ENCODE assay signal across 8 cellular contexts in the genomic region with DNA sequence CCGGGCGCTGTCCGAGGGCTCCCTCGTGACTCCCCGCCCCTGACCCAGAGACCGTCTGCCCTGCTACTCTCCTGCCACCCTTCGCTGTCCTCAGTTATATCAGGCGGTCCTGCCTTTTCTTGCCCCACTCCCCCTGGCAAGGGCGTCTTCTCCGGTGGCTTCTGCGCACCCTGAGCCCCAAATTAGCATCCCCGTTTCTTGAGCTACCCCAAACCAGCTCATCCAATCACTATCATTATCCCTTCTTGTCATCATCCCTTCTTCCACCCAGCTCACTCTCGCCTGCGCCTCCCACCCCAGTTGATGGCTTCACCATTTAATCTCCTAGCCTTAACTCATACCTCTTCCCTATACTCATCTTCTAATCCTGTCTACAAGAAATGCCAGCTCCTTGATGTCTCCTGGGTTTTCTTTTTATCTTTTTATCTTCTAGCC. TPM values are rescaled to one million over a fixed set of nuclear protein-coding genes. Genes with fewer than 3 reads are reported as not detected.
A peak's percentile ranks its signal among the peaks of the same experiment; 100 is the strongest.
DNase-seq lines count a peak whose midpoint lies in the region; TF ChIP-seq lines count a peak whose summit lies in the region.

No MANE protein-coding gene starts in this region.

- H3K27me3 ChIP-seq in GM23248 (replicated peaks; ENCODE audit: insufficient read depth) (no peaks in the 10 kb centered on the region), trophoblast cell (ENCODE audit: insufficient read depth, low read length) (no peaks in the 10 kb centered on the region)

- H4K12ac ChIP-seq in trophoblast cell (ENCODE audit: low read depth, low read length): no peak overlapping the region

- no peak for TF ChIP-seq CTCF in AG09309 (IDR thresholded peaks at IDR 0.05; ENCODE audit: control insufficient read depth, insufficient read depth, low read depth, low read length, missing control alignments)
- TF ChIP-seq CTCF in foreskin fibroblast (IDR thresholded peaks at IDR 0.05; ENCODE audit: low read depth, low read length): no peak

- H3K4ac ChIP-seq in trophoblast cell (ENCODE audit: low read depth, low read length): no peak overlapping the region

- DNase-seq in AG09309 (ENCODE audit: low read depth) (no peak), GM23248 (peak; percentile 66), foreskin fibroblast (peak in 1 of 2 donors; percentile 51), trophoblast cell (no peak), amniotic stem cell (lab: John Stamatoyannopoulos, UW) (no peak)
- no peak for DNase-seq in T-helper 2 cell treated with Interferon-gamma antibody and Interleukin-4, amounts not matched to agents 5 μg/mL and 100 μg/mL, for 36 hours (ENCODE audit: low spot score)
- no peak for DNase-seq in activated effector memory CD4-positive, alpha-beta T cell treated with anti-CD3 and anti-CD28 coated beads, Interleukin-2, amount 50 U/mL, for 16 hours
- DNase-seq in stimulated activated CD4-positive, alpha-beta T cell treated with anti-CD3 and anti-CD28 coated beads, Interleukin-12 subunit alpha, Interleukin-12 subunit beta, amount 100 ng/mL, for 4 hours: no peak

- H3K4me1 ChIP-seq in GM23248 (ENCODE audit: insufficient read depth) (peaks cover 11% of the 10 kb centered on the region; the same call in 1 of the 2 replicates), trophoblast cell (ENCODE audit: control insufficient read depth in 1 of 2, insufficient read depth in 2 of 2, low read length in 2 of 2) (peaks cover 0 to 11% of the 10 kb centered on the region in 2 experiments)

- H2AFZ ChIP-seq in GM23248 (peak overlapping the region; percentile 95), trophoblast cell (ENCODE audit: insufficient read depth, low read length, poor library complexity) (peak overlapping the region; percentile 55)

- H2BK5ac ChIP-seq in trophoblast cell (ENCODE audit: low read depth, low read length, poor library complexity): no peak overlapping the region

- 1% methylated on average over 14 of the region's 14 CpGs for WGBS in GM23248 (ENCODE audit: low coverage in 1 of 2, low lambda C conversion rate in 2 of 2, missing lambda C conversion rate in 2 of 2), 2 experiments
- WGBS in trophoblast cell (ENCODE audit: extremely low coverage, insufficient coverage, insufficient read length): no CpG with 5 or more reads among the region's 14 CpGs

- no peak overlapping the region for H2BK120ac ChIP-seq in trophoblast cell (ENCODE audit: insufficient read depth, low read length, poor library complexity)

- H3K79me2 ChIP-seq in GM23248 (ENCODE audit: insufficient read depth): peaks cover 42% of the 10 kb centered on the region
- peaks cover 8% of the 10 kb centered on the region for H3K79me2 ChIP-seq in trophoblast cell (ENCODE audit: control insufficient read depth, insufficient read depth, low read length, poor library complexity)

- H3K18ac ChIP-seq in trophoblast cell (ENCODE audit: low read length): no peak overlapping the region

- H2AK5ac ChIP-seq in trophoblast cell (ENCODE audit: low read length): no peak overlapping the region

- H3K27ac Mint-ChIP-seq in T-helper 2 cell treated with Interferon-gamma antibody and Interleukin-4, amounts not matched to agents 5 μg/mL and 100 μg/mL, for 36 hours: peak overlapping the region; percentile 85

- peak overlapping the region; percentile 90 for H3K4me3 Mint-ChIP-seq in T-helper 2 cell treated with Interferon-gamma antibody and Interleukin-4, amounts not matched to agents 5 μg/mL and 100 μg/mL, for 36 hours

- no peak overlapping the region for H4K8ac ChIP-seq in trophoblast cell (ENCODE audit: low read depth, low read length)

- peak overlapping the region; percentile 96 for H3K9ac ChIP-seq in GM23248
- H3K9ac ChIP-seq in trophoblast cell (ENCODE audit: low read length): no peak overlapping the region

- H2BK12ac ChIP-seq in trophoblast cell (ENCODE audit: low read length): no peak overlapping the region

- H3K9me2 ChIP-seq in GM23248 (ENCODE audit: insufficient read depth): no peaks in the 10 kb centered on the region

- H3K36me3 ChIP-seq in GM23248 (ENCODE audit: low read depth): no peaks in the 10 kb centered on the region
- H3K36me3 ChIP-seq in trophoblast cell (ENCODE audit: control insufficient read depth in 1 of 2, insufficient read depth in 2 of 2, low read length in 2 of 2): no peaks in the 10 kb centered on the region

- H3K4me2 ChIP-seq in GM23248 (ENCODE audit: unreplicated experiment): peak overlapping the region; percentile 93
- peak overlapping the region; percentile 71 for H3K4me2 ChIP-seq in trophoblast cell (ENCODE audit: low read length)

- peak overlapping the region; percentile 26 for H3K14ac ChIP-seq in trophoblast cell (ENCODE audit: low read length)

- H4K20me1 ChIP-seq in GM23248 (ENCODE audit: insufficient read depth): no peaks in the 10 kb centered on the region

- in situ Hi-C loops in GM23248 (cut with MboI): no loop called here

- no peak overlapping the region for H3K23ac ChIP-seq in trophoblast cell (ENCODE audit: low read length)

- no peaks in the 10 kb centered on the region for H3K27me3 Mint-ChIP-seq in T-helper 2 cell treated with Interferon-gamma antibody and Interleukin-4, amounts not matched to agents 5 μg/mL and 100 μg/mL, for 36 hours (ENCODE audit: low read depth)

- no peaks in the 10 kb centered on the region for H3K9me3 Mint-ChIP-seq in T-helper 2 cell treated with Interferon-gamma antibody and Interleukin-4, amounts not matched to agents 5 μg/mL and 100 μg/mL, for 36 hours

- peaks cover 37% of the 10 kb centered on the region for H3K4me1 Mint-ChIP-seq in T-helper 2 cell treated with Interferon-gamma antibody and Interleukin-4, amounts not matched to agents 5 μg/mL and 100 μg/mL, for 36 hours (ENCODE audit: low read depth)

- H3K4me3 ChIP-seq in AG09309 (ENCODE audit: control insufficient read depth, low read depth, low read length) (peak overlapping the region; percentile 89), GM23248 (peak overlapping the region; percentile 88), foreskin fibroblast (ENCODE audit: low read depth in 1 of 2, low read length in 2 of 2) (peak overlapping the region; percentile 74 to 93), trophoblast cell (ENCODE audit: low read depth, low read length) (peak overlapping the region; percentile 94)

- no peaks in the 10 kb centered on the region for H3F3A ChIP-seq in GM23248 (ENCODE audit: insufficient read depth)

- peaks cover 10% of the 10 kb centered on the region for H3K79me1 ChIP-seq in trophoblast cell (ENCODE audit: low read length)

- H3K27ac ChIP-seq in GM23248 (peak overlapping the region; percentile 88), trophoblast cell (ENCODE audit: low read depth, low read length) (no peak overlapping the region)

- peak overlapping the region; percentile 15 for H4K91ac ChIP-seq in trophoblast cell (ENCODE audit: low read depth, low read length)

- peaks cover 4% of the 10 kb centered on the region for H3K36me3 Mint-ChIP-seq in T-helper 2 cell treated with Interferon-gamma antibody and Interleukin-4, amounts not matched to agents 5 μg/mL and 100 μg/mL, for 36 hours (ENCODE audit: low read depth)

- H3K9me3 ChIP-seq in GM23248 (ENCODE audit: low read depth) (no peaks in the 10 kb centered on the region), trophoblast cell (ENCODE audit: insufficient read depth, low read depth, low read length) (no peaks in the 10 kb centered on the region)

RNA-seq across cellular contexts. Expression of gene TTC21A, which starts 0.4 kb away (rescaled TPM):
- 0.25 and 1.2 TPM in 2 replicates for total RNA-seq in GM23248 (2014; rRNA removed; shearing (Covaris generic))
- polyA plus RNA-seq in GM23248 (2016; fragmentation: Nextera tagmentation; extraction: Ambion mirVana): 0.76 and 0.94 TPM in 2 replicates
- 1.8 and 2.1 TPM in 2 replicates for polyA plus RNA-seq in trophoblast cell (2013)

RNA-seq across cellular contexts. Expression of gene GORASP1, which starts 0.5 kb away (rescaled TPM):
- 63.8 and 184 TPM in 2 replicates for total RNA-seq in GM23248 (2014; rRNA removed; shearing (Covaris generic))
- 32.7 and 33.1 TPM in 2 replicates for polyA plus RNA-seq in GM23248 (2016; fragmentation: Nextera tagmentation; extraction: Ambion mirVana)
- polyA plus RNA-seq in trophoblast cell (2013): 19.6 and 19.9 TPM in 2 replicates

RNA-seq across cellular contexts. Expression of gene CSRNP1, which starts 45.5 kb away (rescaled TPM):
- total RNA-seq in GM23248 (2014; rRNA removed; shearing (Covaris generic)): 22.5 and 23.1 TPM in 2 replicates
- polyA plus RNA-seq in GM23248 (2016; fragmentation: Nextera tagmentation; extraction: Ambion mirVana): 14.2 and 16.4 TPM in 2 replicates
- polyA plus RNA-seq in trophoblast cell (2013): 35.6 and 35.8 TPM in 2 replicates

RNA-seq across cellular contexts. Expression of gene WDR48, which starts 56.1 kb away (rescaled TPM):
- 25.7 and 30.5 TPM in 2 replicates for total RNA-seq in GM23248 (2014; rRNA removed; shearing (Covaris generic))
- 28.9 and 29.7 TPM in 2 replicates for polyA plus RNA-seq in GM23248 (2016; fragmentation: Nextera tagmentation; extraction: Ambion mirVana)
- 18.8 and 19.8 TPM in 2 replicates for polyA plus RNA-seq in trophoblast cell (2013)

RNA-seq across cellular contexts. Expression of gene SCN11A, which starts 56.1 kb away (rescaled TPM):
- total RNA-seq in GM23248 (2014; rRNA removed; shearing (Covaris generic)): not detected in 2 replicates
- polyA plus RNA-seq in GM23248 (2016; fragmentation: Nextera tagmentation; extraction: Ambion mirVana): not detected in 2 replicates
- polyA plus RNA-seq in trophoblast cell (2013): 0.06 and 0.11 TPM in 2 replicates
